Comparison of ENCODE assay signal across 9 cellular contexts in genomic region chr20:41524980-41525613, GRCh38.
DNase-seq lines count a peak whose midpoint lies in the region; ATAC-seq, FAIRE-seq and TF ChIP-seq lines count a peak whose summit lies in the region.
"Had no signal": no experiment of that assay in that cellular context is flagged by ENCODE, and none has a peak within 500 bp of the region (broad histone marks: within the 10 kb centered on the region; RNA-seq: fewer than 3 reads in every experiment).

No MANE protein-coding gene starts in this region.

- H3K27ac ChIP-seq in ascending aorta (no peak overlapping the region), spleen (peak overlapping the region in 6 of 8 donors; percentile 16 to 50 (median 36))
- H3K27ac ChIP-seq: neutrophil had no signal

- H3K36me3 Mint-ChIP-seq in type B pancreatic cell: peaks cover 13% of the 10 kb centered on the region

- ATAC-seq in GM18520 (IDR thresholded peaks at IDR 0.05; ENCODE audit: unreplicated experiment): no peak

- FAIRE-seq in islet of Langerhans (lab: Jason Lieb, UNC): peak; percentile 88

- intact Hi-C loops in ascending aorta (cut with DNase I): loop anchor here (10.0 kb wide), 1 partner anchor 90 kb away; the partner anchor contains the start of gene CHD6
- intact Hi-C loops in spleen (cut with DNase I; ENCODE audit: low total_unique reads): no loop called here

- TF ChIP-seq POLR2A in spleen (IDR thresholded peaks at IDR 0.05): no peak

- WGBS in spleen, 5 donors: 52 to 67% (median 62%) methylated on average over 6 of the region's 6 CpGs

- H3K27ac Mint-ChIP-seq in type B pancreatic cell: no peak overlapping the region

- peaks cover 23% of the 10 kb centered on the region for H3K4me1 Mint-ChIP-seq in type B pancreatic cell (ENCODE audit: unreplicated experiment)

- H3K27me3 ChIP-seq in ascending aorta (no peaks in the 10 kb centered on the region), spleen (replicated peaks in 1 of 7) (no peaks in the 10 kb centered on the region)
- H3K27me3 ChIP-seq: neutrophil had no signal

- no peak overlapping the region for H3K4me3 Mint-ChIP-seq in type B pancreatic cell

- no peaks in the 10 kb centered on the region for H3K27me3 Mint-ChIP-seq in type B pancreatic cell

- TF ChIP-seq CTCF in ascending aorta (IDR thresholded peaks at IDR 0.05): no peak
- TF ChIP-seq CTCF in spleen (IDR thresholded peaks at IDR 0.05 in 8 of 11, conservative IDR thresholded peaks at IDR 0.05 in 3 of 11): no peak
- no peak for TF ChIP-seq CTCF in type B pancreatic cell (conservative IDR thresholded peaks at IDR 0.05)

- no peaks in the 10 kb centered on the region for H3K9me3 Mint-ChIP-seq in type B pancreatic cell

- DNase-seq in HPDE6-E6E7 (ENCODE audit: extremely low spot score) (peak; percentile 41), ascending aorta (ENCODE audit: low spot score in 2 of 2) (peak in 1 of 2 donors; percentile 71), spleen (no peak), type B pancreatic cell (ENCODE audit: extremely low spot score, unreplicated experiment) (no peak), NCI-H748 (lab: John Stamatoyannopoulos, UW; ENCODE audit: unreplicated experiment) (no peak), NCI-H2107 treated with DMSO at 0.1 percent for 48 hours (lab: John Stamatoyannopoulos, UW; ENCODE audit: unreplicated experiment) (no peak)

- H3K9me3 ChIP-seq in ascending aorta (no peaks in the 10 kb centered on the region), spleen (no peaks in the 10 kb centered on the region)
- H3K9me3 ChIP-seq: neutrophil had no signal

- H3K4me3 ChIP-seq in ascending aorta (peak overlapping the region; percentile 15 to 23), spleen (peak overlapping the region in 3 of 8 donors; percentile 11 to 47 (median 29))

- H3K36me3 ChIP-seq in ascending aorta (no peaks in the 10 kb centered on the region), spleen (peaks cover 0 to 50% (median 0%) of the 10 kb centered on the region in 6 donors)
- H3K36me3 ChIP-seq: neutrophil had no signal

- peaks cover 4 to 16% of the 10 kb centered on the region in 2 donors for H3K4me1 ChIP-seq in ascending aorta
- H3K4me1 ChIP-seq in spleen: peaks cover 0 to 34% (median 14%) of the 10 kb centered on the region in 6 donors

Comparison
In these comparisons a context has a peak if more than half of its experiments do, and no peak if none do; other contexts are left out.
1. H3K27ac ChIP-seq: peak in spleen (6 of 8); none in ascending aorta (0 of 2).